In genomic region chr9:116163293-116164055, GRCh38 we compare ENCODE assay signal across 10 cellular contexts. TPM values are rescaled to one million over a fixed set of nuclear protein-coding genes. Genes with fewer than 3 reads are reported as not detected.
A peak's percentile ranks its signal among the peaks of the same experiment; 100 is the strongest.
DNase-seq lines count a peak whose midpoint lies in the region; ATAC-seq and TF ChIP-seq lines count a peak whose summit lies in the region.
"Had no signal": no experiment of that assay in that cellular context is flagged by ENCODE, and none has a peak within 500 bp of the region (broad histone marks: within the 10 kb centered on the region; RNA-seq: fewer than 3 reads in every experiment).

No MANE protein-coding gene starts in this region.

- H3K9ac ChIP-seq in SK-N-MC (ENCODE audit: insufficient read length), result no peak overlapping the region

- no peaks in the 10 kb centered on the region for H3K27me3 ChIP-seq in AG04450 (ENCODE audit: control insufficient read depth, insufficient read depth, low read length)

- peaks cover 2% of the 10 kb centered on the region for H3K9me3 Mint-ChIP-seq in glutamatergic neuron (ENCODE audit: unreplicated experiment)
- H3K9me3 Mint-ChIP-seq in activated CD4-positive, alpha-beta memory T cell treated with anti-CD3 and anti-CD28 coated beads, Interleukin-2, amount 10 ng/mL, durations not matched to agents 7 days and 5 days, result no peaks in the 10 kb centered on the region
- H3K9me3 Mint-ChIP-seq: activated T-cell treated with anti-CD3 and anti-CD28 coated beads, Interleukin-2, amount 50 U/mL, for 72 hours had no signal

- CTCF ChIA-PET in AG04450 (lab: Charles Lee), result interaction anchor here (1.1 to 2.0 kb wide), 2 partner anchors 11 to 547 kb away, joined by 3 to 5 read pairs; no protein-coding TSS in a partner anchor
- CTCF ChIA-PET in activated CD4-positive, alpha-beta memory T cell treated with anti-CD3 and anti-CD28 coated beads, Interleukin-2, amount 10 ng/mL, durations not matched to agents 7 days and 5 days (lab: Charles Lee), result interaction anchor here (1.0 kb wide), 1 partner anchor 13 kb away, joined by 3 read pairs; no protein-coding TSS in a partner anchor

- in situ Hi-C loops in GM13976 (cut with MboI; ENCODE audit: low sequenced_read_pairs, unreplicated experiment), result loop anchor here (25.0 kb wide), 1 partner anchor 499 kb away; no protein-coding TSS in a partner anchor
- in situ Hi-C loops in KBM-7 (cut with MboI; ENCODE audit: low pct_unique_long_range_greater_than_20kb, low sequenced_read_pairs), result no loop called here

- H3K27ac ChIP-seq in AG04450 (ENCODE audit: low read depth, low read length) (no peak overlapping the region), SK-N-MC (peak overlapping the region; percentile 70)

- POLR2A ChIA-PET in AG04450 (lab: Yijun Ruan, JAX), result no interaction called here
- POLR2A ChIA-PET in activated CD4-positive, alpha-beta memory T cell treated with anti-CD3 and anti-CD28 coated beads, Interleukin-2, amount 10 ng/mL, durations not matched to agents 7 days and 5 days (lab: Charles Lee), result no interaction called here

- H3K4me3 ChIP-seq in AG04450 (ENCODE audit: low read depth, low read length), result no peak overlapping the region
- no peak overlapping the region for H3K4me3 ChIP-seq in SK-N-MC

- no peak overlapping the region for H3K4me3 Mint-ChIP-seq in glutamatergic neuron (ENCODE audit: unreplicated experiment)
- no peak overlapping the region for H3K4me3 Mint-ChIP-seq in activated CD4-positive, alpha-beta memory T cell treated with anti-CD3 and anti-CD28 coated beads, Interleukin-2, amount 10 ng/mL, durations not matched to agents 7 days and 5 days
- H3K4me3 Mint-ChIP-seq: activated T-cell treated with anti-CD3 and anti-CD28 coated beads, Interleukin-2, amount 50 U/mL, for 72 hours had no signal

- H3K36me3 ChIP-seq in SK-N-MC (ENCODE audit: insufficient read depth, low read length), result peaks cover 92% of the 10 kb centered on the region

- no peaks in the 10 kb centered on the region for H3K36me3 Mint-ChIP-seq in glutamatergic neuron (ENCODE audit: unreplicated experiment)
- H3K36me3 Mint-ChIP-seq in activated CD4-positive, alpha-beta memory T cell treated with anti-CD3 and anti-CD28 coated beads, Interleukin-2, amount 10 ng/mL, durations not matched to agents 7 days and 5 days (ENCODE audit: low read depth), result no peaks in the 10 kb centered on the region

- no peak for DNase-seq in AG04450 (ENCODE audit: low read depth, low spot score)
- DNase-seq in GM13976 (ENCODE audit: low spot score), result no peak
- DNase-seq in SK-N-MC (ENCODE audit: low read depth, low spot score), result no peak
- DNase-seq in glutamatergic neuron, result no peak
- DNase-seq in activated CD4-positive, alpha-beta memory T cell treated with anti-CD3 and anti-CD28 coated beads, Interleukin-2, amount 10 ng/mL, durations not matched to agents 7 days and 5 days, result no peak
- no peak for DNase-seq in glomerular visceral epithelial cell (ENCODE audit: extremely low spot score)
- DNase-seq in KBM-7, result no peak
- DNase-seq: activated T-cell treated with anti-CD3 and anti-CD28 coated beads, Interleukin-2, amount 50 U/mL, for 72 hours; effector memory CD4-positive, alpha-beta T cell had no signal

- H3K27ac Mint-ChIP-seq in glutamatergic neuron (ENCODE audit: unreplicated experiment), result no peak overlapping the region
- no peak overlapping the region for H3K27ac Mint-ChIP-seq in activated CD4-positive, alpha-beta memory T cell treated with anti-CD3 and anti-CD28 coated beads, Interleukin-2, amount 10 ng/mL, durations not matched to agents 7 days and 5 days
- H3K27ac Mint-ChIP-seq: activated T-cell treated with anti-CD3 and anti-CD28 coated beads, Interleukin-2, amount 50 U/mL, for 72 hours had no signal

- ATAC-seq in GM21737 (IDR thresholded peaks at IDR 0.05; ENCODE audit: unreplicated experiment), result no peak
- ATAC-seq: activated T-cell treated with anti-CD3 and anti-CD28 coated beads, Interleukin-2, amount 50 U/mL, for 72 hours had no signal

- no peaks in the 10 kb centered on the region for H3K4me1 Mint-ChIP-seq in glutamatergic neuron (ENCODE audit: low read depth, unreplicated experiment)
- no peaks in the 10 kb centered on the region for H3K4me1 Mint-ChIP-seq in activated CD4-positive, alpha-beta memory T cell treated with anti-CD3 and anti-CD28 coated beads, Interleukin-2, amount 10 ng/mL, durations not matched to agents 7 days and 5 days

- no peaks in the 10 kb centered on the region for H3K27me3 Mint-ChIP-seq in glutamatergic neuron (ENCODE audit: unreplicated experiment)
- H3K27me3 Mint-ChIP-seq in activated CD4-positive, alpha-beta memory T cell treated with anti-CD3 and anti-CD28 coated beads, Interleukin-2, amount 10 ng/mL, durations not matched to agents 7 days and 5 days, result no peaks in the 10 kb centered on the region

- 0 out of 2 replicates have a peak, but pooled peaks cover 2% of the 10 kb centered on the region for H3K9me3 ChIP-seq in AG04450 (ENCODE audit: control insufficient read depth, insufficient read depth, low read length)
- H3K9me3 ChIP-seq in SK-N-MC (ENCODE audit: low read depth, low read length), result 0 out of 2 replicates have a peak, but pooled peaks cover 6% of the 10 kb centered on the region

- TF ChIP-seq CTCF in AG04450 (IDR thresholded peaks at IDR 0.05; ENCODE audit: low read depth, low read length) (peak; percentile 35), GM13976 (IDR thresholded peaks at IDR 0.05; ENCODE audit: borderline replicate concordance, control extremely low read depth, extremely low read depth, insufficient read depth, missing control alignments) (peak; percentile 32), glutamatergic neuron (IDR thresholded peaks at IDR 0.05; ENCODE audit: partially characterized antibody, unreplicated experiment) (peak; percentile 36)

RNA-seq across cellular contexts. Expression of gene PAPPA, which starts 9.9 kb away (rescaled TPM):
- polyA plus RNA-seq in AG04450 (2011; rRNA removed), result 56.1 and 65.0 TPM in 2 replicates
- polyA minus RNA-seq in AG04450 (2011; rRNA and poly(A)+ RNA removed), result 189 and 195 TPM in 2 replicates
- total RNA-seq in glutamatergic neuron (ENCODE audit: unreplicated experiment), result 10.5 TPM
- not detected for total RNA-seq in activated CD4-positive, alpha-beta memory T cell treated with anti-CD3 and anti-CD28 coated beads, Interleukin-2, amount 10 ng/mL, durations not matched to agents 7 days and 5 days
- total RNA-seq: activated T-cell treated with anti-CD3 and anti-CD28 coated beads, Interleukin-2, amount 50 U/mL, for 72 hours had no signal

Comparison
In these comparisons a context has a peak if more than half of its experiments do, and no peak if none do; other contexts are left out.
1. RNA of gene PAPPA, which starts 9.9 kb away (total RNA-seq): 10.5 TPM in glutamatergic neuron (single experiment); not detected in activated CD4-positive, alpha-beta memory T cell treated with anti-CD3 and anti-CD28 coated beads, Interleukin-2, amount 10 ng/mL, durations not matched to agents 7 days and 5 days; every median in the first group is over 10 times any median in the second.
2. Peak in every context shown above with its lines, with median percentiles within 50 percentile points of each other: CTCF ChIP-seq.